ENCODE assay signal across 1 cellular context in the genomic region with DNA sequence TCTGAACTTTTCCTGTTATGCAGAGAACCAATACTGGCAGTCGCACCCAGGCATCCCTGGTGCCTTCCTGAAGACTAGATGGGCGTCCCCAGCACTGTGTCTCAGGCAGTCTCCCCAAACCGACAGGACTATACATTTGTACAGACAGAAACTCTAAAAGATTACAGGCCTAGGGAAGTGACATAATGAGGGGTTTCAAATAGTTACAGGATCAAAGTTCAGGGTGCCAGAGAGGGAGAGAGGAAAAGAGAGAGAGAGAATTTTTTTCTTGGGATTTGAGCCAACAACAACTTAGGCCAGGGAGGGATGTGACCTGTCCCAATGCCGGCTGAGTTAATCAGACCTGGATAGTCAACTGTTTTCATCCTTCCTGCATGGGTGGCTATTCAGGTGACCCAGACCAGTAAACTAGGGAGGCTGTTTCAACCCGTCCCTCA.
A peak's percentile ranks its signal among the peaks of the same experiment; 100 is the strongest.
TF ChIP-seq lines count a peak whose summit lies in the region.

No MANE protein-coding gene starts in this region.

TF ChIP-seq in HepG2, 621 proteins besides CTCF, POLR2A, EP300 and RAD21 (continued from another document and continues in another):
- TF ChIP-seq MAX (IDR thresholded peaks at IDR 0.05) (0 out of 2 replicates have a peak, but pooled peaks have one; percentile 18), SRY (CRISPR knock-in tag; IDR thresholded peaks at IDR 0.05) (no peak), SKI (IDR thresholded peaks at IDR 0.05; ENCODE audit: partially characterized antibody) (peak; percentile 33), RFXAP (CRISPR knock-in tag; IDR thresholded peaks at IDR 0.05; ENCODE audit: borderline replicate concordance) (no peak), PAF1 (CRISPR knock-in tag; IDR thresholded peaks at IDR 0.05) (no peak), NBN (conservative IDR thresholded peaks at IDR 0.05) (no peak), ZNF891 (CRISPR knock-in tag; IDR thresholded peaks at IDR 0.05) (no peak), ZNF619 (CRISPR knock-in tag; IDR thresholded peaks at IDR 0.05) (no peak), ZNF607 (CRISPR knock-in tag; IDR thresholded peaks at IDR 0.05; ENCODE audit: borderline replicate concordance) (no peak), NR2F6 (IDR thresholded peaks at IDR 0.05) (no peak; the same call in 1 of the 2 replicates), NR2F6 (CRISPR knock-in tag; IDR thresholded peaks at IDR 0.05) (0 out of 2 replicates have a peak, but pooled peaks have one; percentile 39), NKX3-1 (CRISPR knock-in tag; IDR thresholded peaks at IDR 0.05) (no peak), HNRNPUL1 (IDR thresholded peaks at IDR 0.05; ENCODE audit: low read depth, low read length) (no peak), AKAP8 (CRISPR knock-in tag; IDR thresholded peaks at IDR 0.05) (no peak), ZNF670 (CRISPR knock-in tag; IDR thresholded peaks at IDR 0.05; ENCODE audit: borderline replicate concordance) (no peak), ZBTB3 (CRISPR knock-in tag; IDR thresholded peaks at IDR 0.05; ENCODE audit: borderline replicate concordance, low read depth) (no peak), ZNF7 (CRISPR knock-in tag; IDR thresholded peaks at IDR 0.05) (no peak), ZNF501 (CRISPR knock-in tag; IDR thresholded peaks at IDR 0.05) (0 out of 2 replicates have a peak, but pooled peaks have one; percentile 29), ZNF350 (CRISPR knock-in tag; IDR thresholded peaks at IDR 0.05; ENCODE audit: borderline replicate concordance, low read depth) (no peak), NFATC3 (CRISPR knock-in tag; IDR thresholded peaks at IDR 0.05) (no peak), KDM1A (CRISPR knock-in tag; IDR thresholded peaks at IDR 0.05) (no peak), TBL1XR1 (IDR thresholded peaks at IDR 0.05; ENCODE audit: borderline replicate concordance, low read length, partially characterized antibody) (no peak), SALL2 (CRISPR knock-in tag; IDR thresholded peaks at IDR 0.05) (no peak), ZNF431 (CRISPR knock-in tag; IDR thresholded peaks at IDR 0.05; ENCODE audit: borderline replicate concordance, low read depth) (no peak), ZNF652 (CRISPR knock-in tag; IDR thresholded peaks at IDR 0.05; ENCODE audit: borderline replicate concordance, low read depth) (peak; percentile 73; the same call in 1 of the 2 replicates), MED1 (CRISPR knock-in tag; IDR thresholded peaks at IDR 0.05) (peak; percentile 74), RBFOX2 (IDR thresholded peaks at IDR 0.05; ENCODE audit: low read depth, low read length) (peak; percentile 42; the same call in 1 of the 2 replicates), ZIK1 (CRISPR knock-in tag; IDR thresholded peaks at IDR 0.05; ENCODE audit: borderline replicate concordance, low read depth) (no peak), SMARCE1 (IDR thresholded peaks at IDR 0.05; ENCODE audit: borderline replicate concordance) (no peak), TBX2 (CRISPR knock-in tag; IDR thresholded peaks at IDR 0.05; ENCODE audit: borderline replicate concordance) (no peak), EEA1 (CRISPR knock-in tag; IDR thresholded peaks at IDR 0.05; ENCODE audit: borderline replicate concordance) (no peak), KLF11 (CRISPR knock-in tag; IDR thresholded peaks at IDR 0.05) (peak; percentile 30; the same call in 1 of the 2 replicates), ZNF777 (CRISPR knock-in tag; IDR thresholded peaks at IDR 0.05) (no peak), ZFP37 (CRISPR knock-in tag; IDR thresholded peaks at IDR 0.05; ENCODE audit: borderline replicate concordance) (no peak), HNRNPH1 (optimal IDR thresholded peaks at IDR 0.05; ENCODE audit: low read depth, low read length) (no peak), SNAI1 (CRISPR knock-in tag; IDR thresholded peaks at IDR 0.05; ENCODE audit: borderline replicate concordance) (0 out of 2 replicates have a peak, but pooled peaks have one; percentile 28), ZNF124 (CRISPR knock-in tag; IDR thresholded peaks at IDR 0.05) (no peak), PRMT3 (CRISPR knock-in tag; IDR thresholded peaks at IDR 0.05; ENCODE audit: borderline replicate concordance, low read depth) (no peak), KLF16 (CRISPR knock-in tag; IDR thresholded peaks at IDR 0.05) (peak in 1 of 2 experiments; percentile 55; a peak in 1 of 4 replicates), ZNF44 (CRISPR knock-in tag; IDR thresholded peaks at IDR 0.05) (no peak), RXRA (CRISPR knock-in tag; IDR thresholded peaks at IDR 0.05) (no peak), MBD4 (IDR thresholded peaks at IDR 0.05; ENCODE audit: borderline replicate concordance, low read length) (0 out of 2 replicates have a peak, but pooled peaks have one; percentile 54), MXD3 (CRISPR knock-in tag; IDR thresholded peaks at IDR 0.05) (no peak), NCOA5 (CRISPR knock-in tag; IDR thresholded peaks at IDR 0.05) (no peak), ZNF567 (CRISPR knock-in tag; IDR thresholded peaks at IDR 0.05; ENCODE audit: borderline replicate concordance) (no peak), KMT2B (CRISPR knock-in tag; IDR thresholded peaks at IDR 0.05) (no peak; the same call in 1 of the 2 replicates), AHDC1 (CRISPR knock-in tag; IDR thresholded peaks at IDR 0.05; ENCODE audit: borderline replicate concordance) (0 out of 2 replicates have a peak, but pooled peaks have one; percentile 12), ZNF546 (CRISPR knock-in tag; conservative IDR thresholded peaks at IDR 0.05) (no peak), CBX2 (IDR thresholded peaks at IDR 0.05; ENCODE audit: low read depth, low read length) (no peak), CBX2 (CRISPR knock-in tag; IDR thresholded peaks at IDR 0.05; ENCODE audit: low read depth) (no peak), ADNP (CRISPR knock-in tag; IDR thresholded peaks at IDR 0.05) (no peak), ZBTB7B (CRISPR knock-in tag; IDR thresholded peaks at IDR 0.05) (peak; percentile 85), PHF8 (CRISPR knock-in tag; IDR thresholded peaks at IDR 0.05) (no peak)
- TF ChIP-seq, protein P1, sequence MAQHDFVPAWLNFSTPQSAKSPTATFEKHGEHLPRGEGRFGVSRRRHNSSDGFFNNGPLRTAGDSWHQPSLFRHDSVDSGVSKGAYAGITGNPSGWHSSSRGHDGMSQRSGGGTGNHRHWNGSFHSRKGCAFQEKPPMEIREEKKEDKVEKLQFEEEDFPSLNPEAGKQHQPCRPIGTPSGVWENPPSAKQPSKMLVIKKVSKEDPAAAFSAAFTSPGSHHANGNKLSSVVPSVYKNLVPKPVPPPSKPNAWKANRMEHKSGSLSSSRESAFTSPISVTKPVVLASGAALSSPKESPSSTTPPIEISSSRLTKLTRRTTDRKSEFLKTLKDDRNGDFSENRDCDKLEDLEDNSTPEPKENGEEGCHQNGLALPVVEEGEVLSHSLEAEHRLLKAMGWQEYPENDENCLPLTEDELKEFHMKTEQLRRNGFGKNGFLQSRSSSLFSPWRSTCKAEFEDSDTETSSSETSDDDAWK (CRISPR knock-in tag; IDR thresholded peaks at IDR 0.05) = no peak
- TF ChIP-seq, protein P2, sequence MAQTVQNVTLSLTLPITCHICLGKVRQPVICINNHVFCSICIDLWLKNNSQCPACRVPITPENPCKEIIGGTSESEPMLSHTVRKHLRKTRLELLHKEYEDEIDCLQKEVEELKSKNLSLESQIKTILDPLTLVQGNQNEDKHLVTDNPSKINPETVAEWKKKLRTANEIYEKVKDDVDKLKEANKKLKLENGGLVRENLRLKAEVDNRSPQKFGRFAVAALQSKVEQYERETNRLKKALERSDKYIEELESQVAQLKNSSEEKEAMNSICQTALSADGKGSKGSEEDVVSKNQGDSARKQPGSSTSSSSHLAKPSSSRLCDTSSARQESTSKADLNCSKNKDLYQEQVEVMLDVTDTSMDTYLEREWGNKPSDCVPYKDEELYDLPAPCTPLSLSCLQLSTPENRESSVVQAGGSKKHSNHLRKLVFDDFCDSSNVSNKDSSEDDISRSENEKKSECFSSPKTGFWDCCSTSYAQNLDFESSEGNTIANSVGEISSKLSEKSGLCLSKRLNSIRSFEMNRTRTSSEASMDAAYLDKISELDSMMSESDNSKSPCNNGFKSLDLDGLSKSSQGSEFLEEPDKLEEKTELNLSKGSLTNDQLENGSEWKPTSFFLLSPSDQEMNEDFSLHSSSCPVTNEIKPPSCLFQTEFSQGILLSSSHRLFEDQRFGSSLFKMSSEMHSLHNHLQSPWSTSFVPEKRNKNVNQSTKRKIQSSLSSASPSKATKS (CRISPR knock-in tag; IDR thresholded peaks at IDR 0.05) = no peak
- TF ChIP-seq, protein P3, sequence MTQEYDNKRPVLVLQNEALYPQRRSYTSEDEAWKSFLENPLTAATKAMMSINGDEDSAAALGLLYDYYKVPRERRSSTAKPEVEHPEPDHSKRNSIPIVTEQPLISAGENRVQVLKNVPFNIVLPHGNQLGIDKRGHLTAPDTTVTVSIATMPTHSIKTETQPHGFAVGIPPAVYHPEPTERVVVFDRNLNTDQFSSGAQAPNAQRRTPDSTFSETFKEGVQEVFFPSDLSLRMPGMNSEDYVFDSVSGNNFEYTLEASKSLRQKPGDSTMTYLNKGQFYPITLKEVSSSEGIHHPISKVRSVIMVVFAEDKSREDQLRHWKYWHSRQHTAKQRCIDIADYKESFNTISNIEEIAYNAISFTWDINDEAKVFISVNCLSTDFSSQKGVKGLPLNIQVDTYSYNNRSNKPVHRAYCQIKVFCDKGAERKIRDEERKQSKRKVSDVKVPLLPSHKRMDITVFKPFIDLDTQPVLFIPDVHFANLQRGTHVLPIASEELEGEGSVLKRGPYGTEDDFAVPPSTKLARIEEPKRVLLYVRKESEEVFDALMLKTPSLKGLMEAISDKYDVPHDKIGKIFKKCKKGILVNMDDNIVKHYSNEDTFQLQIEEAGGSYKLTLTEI (CRISPR knock-in tag; conservative IDR thresholded peaks at IDR 0.05) = no peak
- TF ChIP-seq, protein P4, sequence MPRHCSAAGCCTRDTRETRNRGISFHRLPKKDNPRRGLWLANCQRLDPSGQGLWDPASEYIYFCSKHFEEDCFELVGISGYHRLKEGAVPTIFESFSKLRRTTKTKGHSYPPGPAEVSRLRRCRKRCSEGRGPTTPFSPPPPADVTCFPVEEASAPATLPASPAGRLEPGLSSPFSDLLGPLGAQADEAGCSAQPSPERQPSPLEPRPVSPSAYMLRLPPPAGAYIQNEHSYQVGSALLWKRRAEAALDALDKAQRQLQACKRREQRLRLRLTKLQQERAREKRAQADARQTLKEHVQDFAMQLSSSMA (CRISPR knock-in tag; IDR thresholded peaks at IDR 0.05) = no peak
- TF ChIP-seq, protein P5, sequence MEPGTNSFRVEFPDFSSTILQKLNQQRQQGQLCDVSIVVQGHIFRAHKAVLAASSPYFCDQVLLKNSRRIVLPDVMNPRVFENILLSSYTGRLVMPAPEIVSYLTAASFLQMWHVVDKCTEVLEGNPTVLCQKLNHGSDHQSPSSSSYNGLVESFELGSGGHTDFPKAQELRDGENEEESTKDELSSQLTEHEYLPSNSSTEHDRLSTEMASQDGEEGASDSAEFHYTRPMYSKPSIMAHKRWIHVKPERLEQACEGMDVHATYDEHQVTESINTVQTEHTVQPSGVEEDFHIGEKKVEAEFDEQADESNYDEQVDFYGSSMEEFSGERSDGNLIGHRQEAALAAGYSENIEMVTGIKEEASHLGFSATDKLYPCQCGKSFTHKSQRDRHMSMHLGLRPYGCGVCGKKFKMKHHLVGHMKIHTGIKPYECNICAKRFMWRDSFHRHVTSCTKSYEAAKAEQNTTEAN (CRISPR knock-in tag; conservative IDR thresholded peaks at IDR 0.05) = peak; percentile 36; the same call in 1 of the 2 replicates
